32 cellular contexts compared by ENCODE assay signal in genomic region chr7:71332226-71332625, GRCh38.
"Had no signal": no experiment of that assay in that cellular context is flagged by ENCODE, and none has a peak within 500 bp of the region (broad histone marks: within the 10 kb centered on the region; RNA-seq: fewer than 3 reads in every experiment).

No MANE protein-coding gene starts in this region.

- H3K4me3 ChIP-seq: adrenal gland, ascending aorta, body of pancreas, breast epithelium, cardiac muscle cell had no signal

- H3K36me3 ChIP-seq: adrenal gland, ascending aorta, brain microvascular endothelial cell, breast epithelium, cardiac muscle cell had no signal

- H3K4me1 ChIP-seq: adrenal gland, ascending aorta, body of pancreas, breast epithelium had no signal

- H3K27ac ChIP-seq: adrenal gland, ascending aorta, body of pancreas, brain microvascular endothelial cell, breast epithelium, cardiac muscle cell had no signal

- H3K27me3 ChIP-seq: adrenal gland, ascending aorta, body of pancreas, brain microvascular endothelial cell, breast epithelium, cardiac muscle cell had no signal

- ATAC-seq: activated naive CD4-positive, alpha-beta T cell treated with anti-CD3 and anti-CD28 coated beads, Interleukin-2, amount 50 U/mL, for 72 hours; activated naive CD8-positive, alpha-beta T cell treated with anti-CD3 and anti-CD28 coated beads, Interleukin-2, amount 50 U/mL, for 24 hours; activated T-cell treated with anti-CD3 and anti-CD28 coated beads, Interleukin-2, amount 50 U/mL, for 4 hours; activated T-cell treated with anti-CD3 and anti-CD28 coated beads, Interleukin-2, amount 50 U/mL, for 72 hours; activated T-helper 17 cell treated with anti-CD3 and anti-CD28 coated beads, Interleukin-2, amount 50 U/mL, for 72 hours; body of pancreas had no signal

- DNase-seq: activated effector memory CD4-positive, alpha-beta T cell treated with anti-CD3 and anti-CD28 coated beads, Interleukin-2, amount 50 U/mL, for 16 hours; activated effector memory CD4-positive, alpha-beta T cell treated with Interleukin-2 at 50 U/mL for 16 hours; activated gamma-delta T cell; activated gamma-delta T cell treated with Interleukin-2 at 50 U/mL for 16 hours; activated naive CD4-positive, alpha-beta T cell; activated naive CD4-positive, alpha-beta T cell treated with anti-CD3 and anti-CD28 coated beads for 36 hours; activated naive CD4-positive, alpha-beta T cell treated with anti-CD3 and anti-CD28 coated beads, Interleukin-2, amount 10 ng/mL, durations not matched to agents 7 days and 5 days; activated naive CD4-positive, alpha-beta T cell treated with anti-CD3 and anti-CD28 coated beads, Interleukin-2, amount 50 U/mL, for 16 hours; activated naive CD4-positive, alpha-beta T cell treated with Interleukin-2 at 50 U/mL for 16 hours; activated naive CD8-positive, alpha-beta T cell treated with anti-CD3 and anti-CD28 coated beads for 36 hours; activated naive CD8-positive, alpha-beta T cell treated with anti-CD3 and anti-CD28 coated beads, Interleukin-2, amount 10 ng/mL, durations not matched to agents 7 days and 5 days; activated naive CD8-positive, alpha-beta T cell treated with anti-CD3 and anti-CD28 coated beads, Interleukin-2, amount 50 U/mL, for 24 hours; activated T-cell treated with anti-CD3 and anti-CD28 coated beads, Interleukin-2, amount 50 U/mL, for 1 hour; activated T-cell treated with anti-CD3 and anti-CD28 coated beads, Interleukin-2, amount 50 U/mL, for 24 hours; activated T-cell treated with anti-CD3 and anti-CD28 coated beads, Interleukin-2, amount 50 U/mL, for 4 hours; activated T-cell treated with anti-CD3 and anti-CD28 coated beads, Interleukin-2, amount 50 U/mL, for 48 hours; activated T-cell treated with anti-CD3 and anti-CD28 coated beads, Interleukin-2, amount 50 U/mL, for 72 hours; adrenal gland; amniotic stem cell; amygdala; anterior cingulate cortex; aorta; body of pancreas; brain microvascular endothelial cell; caudate nucleus; central memory CD4-positive, alpha-beta T cell; cerebellar nuclear complex had no signal

- H3K9me3 ChIP-seq: adrenal gland, ascending aorta, body of pancreas, breast epithelium had no signal
